ENCODE assay signal across 13 cellular contexts in genomic region chr5:150043657-150044333, GRCh38. TPM values are rescaled to one million over a fixed set of nuclear protein-coding genes. Genes with fewer than 3 reads are reported as not detected.
DNase-seq lines count a peak whose midpoint lies in the region; ATAC-seq, FAIRE-seq and TF ChIP-seq lines count a peak whose summit lies in the region.
"Had no signal": no experiment of that assay in that cellular context is flagged by ENCODE, and none has a peak within 500 bp of the region (broad histone marks: within the 10 kb centered on the region; RNA-seq: fewer than 3 reads in every experiment).

No MANE protein-coding gene starts in this region.

- H2AFZ ChIP-seq in mammary epithelial cell (ENCODE audit: low read depth, low read length), result no peak overlapping the region

- FAIRE-seq in D721Med (lab: Jason Lieb, UNC), result no peak
- FAIRE-seq: H54 had no signal

- H3K9ac ChIP-seq in mammary epithelial cell (ENCODE audit: insufficient read depth, low read length), result no peak overlapping the region

- H4K20me1 ChIP-seq in mammary epithelial cell (ENCODE audit: insufficient read depth, low read length), result no peaks in the 10 kb centered on the region

- H3K4me2 ChIP-seq in mammary epithelial cell (ENCODE audit: insufficient read depth, low read depth, low read length), result peak overlapping the region; percentile 6

- CTCF ChIA-PET in CD8-positive, alpha-beta memory T cell (lab: Charles Lee), result no interaction called here
- CTCF ChIA-PET in mammary epithelial cell (lab: Charles Lee; ENCODE audit: low non-redundant PET), result no interaction called here

- H3K36me3 ChIP-seq in CD8-positive, alpha-beta memory T cell (ENCODE audit: insufficient read depth, low read length), result peaks cover 71% of the 10 kb centered on the region
- H3K36me3 ChIP-seq in mammary epithelial cell (ENCODE audit: insufficient read depth, low read length), result peaks cover 47% of the 10 kb centered on the region

- H3K9me3 ChIP-seq in CD8-positive, alpha-beta memory T cell (ENCODE audit: low read length), result no peaks in the 10 kb centered on the region
- no peaks in the 10 kb centered on the region for H3K9me3 ChIP-seq in mammary epithelial cell (replicated peaks; ENCODE audit: insufficient read depth, low read length)

- H3K27me3 ChIP-seq in CD8-positive, alpha-beta memory T cell (ENCODE audit: insufficient read depth, low read length, poor library complexity, severe bottlenecking), result no peaks in the 10 kb centered on the region
- no peaks in the 10 kb centered on the region for H3K27me3 ChIP-seq in mammary epithelial cell (ENCODE audit: insufficient read depth, low read length)

- no TSS peak for BruUV-seq in mammary epithelial cell (replicated peaks; lab: Mats Ljungman, UMichigan)

- POLR2A ChIA-PET in CD8-positive, alpha-beta memory T cell (lab: Charles Lee), result no interaction called here

- in situ Hi-C loops in mammary epithelial cell (cut with MboI; ENCODE audit: low sequenced_read_pairs in 2 of 2), result no loop called here

- H3K79me2 ChIP-seq in mammary epithelial cell (ENCODE audit: insufficient read depth, low read length), result peaks cover 30% of the 10 kb centered on the region

- dilution Hi-C loops in mammary epithelial cell (cut with HindIII; ENCODE audit: low sequenced_read_pairs), result no loop called here

- intact Hi-C loops in mammary epithelial cell (cut with micrococcal nuclease) (no loop called here), natural killer cell (cut with micrococcal nuclease) (no loop called here)

- H3K4me3 ChIP-seq in CD8-positive, alpha-beta memory T cell (ENCODE audit: low read length), result no peak overlapping the region
- no peak overlapping the region for H3K4me3 ChIP-seq in mammary epithelial cell (replicated peaks in 1 of 3; ENCODE audit: insufficient read depth in 1 of 3, low read depth in 2 of 3, low read length in 3 of 3)

- 48% methylated on average over 4 of the region's 4 CpGs for WGBS in mammary epithelial cell (ENCODE audit: low coverage, missing lambda C conversion rate)

- no peak overlapping the region for H3K27ac ChIP-seq in CD8-positive, alpha-beta memory T cell (ENCODE audit: low read depth, low read length)
- no peak overlapping the region for H3K27ac ChIP-seq in mammary epithelial cell (ENCODE audit: insufficient read depth, low read depth, low read length)

- H3K36me3 Mint-ChIP-seq in CD8-positive, alpha-beta memory T cell, result peaks cover 48 to 91% (median 64%) of the 10 kb centered on the region in 3 donors
- peaks cover 54% of the 10 kb centered on the region for H3K36me3 Mint-ChIP-seq in natural killer cell

- peak overlapping the region in 6 of 8 donors; percentile 1 to 77 (median 36) for H3K27ac Mint-ChIP-seq in CD8-positive, alpha-beta memory T cell
- peak overlapping the region; percentile 10 to 79 for H3K27ac Mint-ChIP-seq in natural killer cell
- H3K27ac Mint-ChIP-seq: progenitor cell of endocrine pancreas had no signal

- peaks cover 0 to 6% of the 10 kb centered on the region in 2 donors for H3K27me3 Mint-ChIP-seq in CD8-positive, alpha-beta memory T cell
- peaks cover 37 to 49% of the 10 kb centered on the region in 2 donors for H3K27me3 Mint-ChIP-seq in natural killer cell (ENCODE audit: low read depth in 2 of 2)
- H3K27me3 Mint-ChIP-seq: progenitor cell of endocrine pancreas had no signal

- no peaks in the 10 kb centered on the region for H3K9me3 Mint-ChIP-seq in CD8-positive, alpha-beta memory T cell
- H3K9me3 Mint-ChIP-seq in natural killer cell, result no peaks in the 10 kb centered on the region

- no peak for TF ChIP-seq CTCF in mammary epithelial cell (conservative IDR thresholded peaks at IDR 0.05 in 1 of 2, IDR thresholded peaks at IDR 0.05 in 1 of 2; ENCODE audit: extremely low read depth in 1 of 2, insufficient read depth in 1 of 2, low read depth in 1 of 2, low read length in 2 of 2)
- TF ChIP-seq CTCF in natural killer cell (IDR thresholded peaks at IDR 0.05), result no peak
- no peak for TF ChIP-seq CTCF in D721Med (IDR thresholded peaks at IDR 0.05; ENCODE audit: insufficient read depth, missing control alignments)

- no peak for DNase-seq in CD8-positive, alpha-beta memory T cell
- peak; percentile 34 for DNase-seq in MV-4-11 (lab: John Stamatoyannopoulos, UW)
- no peak for DNase-seq in mammary epithelial cell
- no peak for DNase-seq in natural killer cell
- DNase-seq in OCI-M2 (lab: John Stamatoyannopoulos, UW; ENCODE audit: unreplicated experiment), result no peak
- no peak for DNase-seq in D721Med (ENCODE audit: insufficient read length, low spot score)
- no peak for DNase-seq in NCI-H2081 treated with DMSO at 0.1 percent for 48 hours (lab: John Stamatoyannopoulos, UW)
- no peak for DNase-seq in RPMI8226
- DNase-seq: DND-41; effector memory CD4-positive, alpha-beta T cell; NCI-H146 had no signal

- peak; percentile 7 to 37 (median 34) for ATAC-seq in natural killer cell

- H3K4me1 Mint-ChIP-seq in CD8-positive, alpha-beta memory T cell, result peaks cover 37 to 39% (median 39%) of the 10 kb centered on the region in 3 donors
- H3K4me1 Mint-ChIP-seq in natural killer cell, result peaks cover 64 to 67% of the 10 kb centered on the region in 2 donors

- peak overlapping the region in 3 of 7 donors; percentile 18 to 60 (median 22) for H3K4me3 Mint-ChIP-seq in CD8-positive, alpha-beta memory T cell
- peak overlapping the region; percentile 72 for H3K4me3 Mint-ChIP-seq in natural killer cell

- peaks cover 21% of the 10 kb centered on the region for H3K4me1 ChIP-seq in CD8-positive, alpha-beta memory T cell (ENCODE audit: insufficient read depth, low read length)
- H3K4me1 ChIP-seq in mammary epithelial cell (ENCODE audit: insufficient read depth, low read length), result peaks cover 22% of the 10 kb centered on the region

RNA-seq across cellular contexts. Expression of gene CSF1R, which starts 42.6 kb away (rescaled TPM):
- total RNA-seq in CD8-positive, alpha-beta memory T cell, result 1 to 10 TPM; 1.7 to 2.7 TPM
- polyA plus RNA-seq in CD8-positive, alpha-beta memory T cell, result 0.59 TPM
- total RNA-seq in mammary epithelial cell (1 to 10 TPM in 1 of 2 donors, not detected in 1; 1.3 TPM), natural killer cell (10 to 100 TPM in 1 of 3 donors, 1 to 10 TPM in 2; 4.9 to 39.0 (median 7.8) TPM)
- 1.5 TPM for polyA plus RNA-seq in mammary epithelial cell
- polyA minus RNA-seq in mammary epithelial cell, result 5.0 TPM
- total RNA-seq: progenitor cell of endocrine pancreas had no signal

RNA-seq across cellular contexts. Expression of gene HMGXB3, which starts 43.3 kb away (rescaled TPM):
- total RNA-seq in CD8-positive, alpha-beta memory T cell, result 10 to 100 TPM; 36.8 to 40.7 TPM
- polyA plus RNA-seq in CD8-positive, alpha-beta memory T cell, result 15.3 TPM
- total RNA-seq in mammary epithelial cell, result 10 to 100 TPM; 46.7 to 60.0 TPM
- 35.5 TPM for polyA plus RNA-seq in mammary epithelial cell
- polyA minus RNA-seq in mammary epithelial cell, result 88.9 TPM
- 10 to 100 TPM; 39.0 to 46.5 (median 45.8) TPM for total RNA-seq in natural killer cell

RNA-seq across cellular contexts. Expression of gene TIGD6, which starts 43.3 kb away (rescaled TPM):
- 1 to 10 TPM; 3.0 to 3.1 TPM for total RNA-seq in CD8-positive, alpha-beta memory T cell
- 1.5 TPM for polyA plus RNA-seq in CD8-positive, alpha-beta memory T cell
- 1 to 10 TPM; 5.8 to 6.0 TPM for total RNA-seq in mammary epithelial cell
- polyA plus RNA-seq in mammary epithelial cell, result 4.1 TPM
- polyA minus RNA-seq in mammary epithelial cell, result 5.5 TPM
- total RNA-seq in natural killer cell, result 1 to 10 TPM; 1.8 to 3.9 (median 2.5) TPM
